ENCODE assay signal across 1 cellular context in genomic region chr3:56123487-56123886, GRCh38.
A peak's percentile ranks its signal among the peaks of the same experiment; 100 is the strongest.
TF ChIP-seq lines count a peak whose summit lies in the region.

No MANE protein-coding gene starts in this region.

TF ChIP-seq in WTC11, 78 proteins besides CTCF, POLR2A, EP300 and RAD21 (continued from another document and continues in another):
- TF ChIP-seq CDX4 (CRISPR knock-in tag; IDR thresholded peaks at IDR 0.05; ENCODE audit: borderline replicate concordance) (no peak), SMAD4 (CRISPR knock-in tag; IDR thresholded peaks at IDR 0.05) (no peak), FOXK1 (CRISPR knock-in tag; IDR thresholded peaks at IDR 0.05) (no peak), USF2 (CRISPR knock-in tag; IDR thresholded peaks at IDR 0.05) (no peak), ATF3 (CRISPR knock-in tag; conservative IDR thresholded peaks at IDR 0.05) (no peak), ZNF671 (CRISPR knock-in tag; IDR thresholded peaks at IDR 0.05) (peak; percentile 71; the same call in 1 of the 2 replicates), ZNF396 (CRISPR knock-in tag; IDR thresholded peaks at IDR 0.05; ENCODE audit: borderline replicate concordance) (peak; percentile 67; the same call in 1 of the 2 replicates), TEAD1 (CRISPR knock-in tag; IDR thresholded peaks at IDR 0.05) (peak; percentile 93), SOX15 (CRISPR knock-in tag; IDR thresholded peaks at IDR 0.05) (no peak), IRF2 (CRISPR knock-in tag; IDR thresholded peaks at IDR 0.05; ENCODE audit: borderline replicate concordance, low read depth) (no peak), ZNF232 (CRISPR knock-in tag; IDR thresholded peaks at IDR 0.05) (no peak), PREB (CRISPR knock-in tag; IDR thresholded peaks at IDR 0.05; ENCODE audit: borderline replicate concordance) (no peak), GTF2I (CRISPR knock-in tag; conservative IDR thresholded peaks at IDR 0.05) (peak; percentile 65; the same call in 1 of the 2 replicates), JAZF1 (CRISPR knock-in tag; IDR thresholded peaks at IDR 0.05) (no peak), E2F4 (CRISPR knock-in tag; IDR thresholded peaks at IDR 0.05; ENCODE audit: borderline replicate concordance, low read depth) (no peak), NR2C2 (CRISPR knock-in tag; IDR thresholded peaks at IDR 0.05) (no peak), ZNF138 (CRISPR knock-in tag; conservative IDR thresholded peaks at IDR 0.05) (no peak), MXD4 (CRISPR knock-in tag; IDR thresholded peaks at IDR 0.05; ENCODE audit: borderline replicate concordance) (no peak), SP1 (CRISPR knock-in tag; conservative IDR thresholded peaks at IDR 0.05) (peak; percentile 56; the same call in 1 of the 2 replicates), MYBL2 (CRISPR knock-in tag; IDR thresholded peaks at IDR 0.05) (no peak), ZNF317 (CRISPR knock-in tag; IDR thresholded peaks at IDR 0.05; ENCODE audit: borderline replicate concordance, low read depth) (no peak), GRHL2 (CRISPR knock-in tag; IDR thresholded peaks at IDR 0.05; ENCODE audit: insufficient replicate concordance, severe bottlenecking) (no peak), MAX (CRISPR knock-in tag; IDR thresholded peaks at IDR 0.05) (no peak)
- TF ChIP-seq, protein P1, sequence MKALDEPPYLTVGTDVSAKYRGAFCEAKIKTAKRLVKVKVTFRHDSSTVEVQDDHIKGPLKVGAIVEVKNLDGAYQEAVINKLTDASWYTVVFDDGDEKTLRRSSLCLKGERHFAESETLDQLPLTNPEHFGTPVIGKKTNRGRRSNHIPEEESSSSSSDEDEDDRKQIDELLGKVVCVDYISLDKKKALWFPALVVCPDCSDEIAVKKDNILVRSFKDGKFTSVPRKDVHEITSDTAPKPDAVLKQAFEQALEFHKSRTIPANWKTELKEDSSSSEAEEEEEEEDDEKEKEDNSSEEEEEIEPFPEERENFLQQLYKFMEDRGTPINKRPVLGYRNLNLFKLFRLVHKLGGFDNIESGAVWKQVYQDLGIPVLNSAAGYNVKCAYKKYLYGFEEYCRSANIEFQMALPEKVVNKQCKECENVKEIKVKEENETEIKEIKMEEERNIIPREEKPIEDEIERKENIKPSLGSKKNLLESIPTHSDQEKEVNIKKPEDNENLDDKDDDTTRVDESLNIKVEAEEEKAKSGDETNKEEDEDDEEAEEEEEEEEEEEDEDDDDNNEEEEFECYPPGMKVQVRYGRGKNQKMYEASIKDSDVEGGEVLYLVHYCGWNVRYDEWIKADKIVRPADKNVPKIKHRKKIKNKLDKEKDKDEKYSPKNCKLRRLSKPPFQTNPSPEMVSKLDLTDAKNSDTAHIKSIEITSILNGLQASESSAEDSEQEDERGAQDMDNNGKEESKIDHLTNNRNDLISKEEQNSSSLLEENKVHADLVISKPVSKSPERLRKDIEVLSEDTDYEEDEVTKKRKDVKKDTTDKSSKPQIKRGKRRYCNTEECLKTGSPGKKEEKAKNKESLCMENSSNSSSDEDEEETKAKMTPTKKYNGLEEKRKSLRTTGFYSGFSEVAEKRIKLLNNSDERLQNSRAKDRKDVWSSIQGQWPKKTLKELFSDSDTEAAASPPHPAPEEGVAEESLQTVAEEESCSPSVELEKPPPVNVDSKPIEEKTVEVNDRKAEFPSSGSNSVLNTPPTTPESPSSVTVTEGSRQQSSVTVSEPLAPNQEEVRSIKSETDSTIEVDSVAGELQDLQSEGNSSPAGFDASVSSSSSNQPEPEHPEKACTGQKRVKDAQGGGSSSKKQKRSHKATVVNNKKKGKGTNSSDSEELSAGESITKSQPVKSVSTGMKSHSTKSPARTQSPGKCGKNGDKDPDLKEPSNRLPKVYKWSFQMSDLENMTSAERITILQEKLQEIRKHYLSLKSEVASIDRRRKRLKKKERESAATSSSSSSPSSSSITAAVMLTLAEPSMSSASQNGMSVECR (CRISPR knock-in tag; IDR thresholded peaks at IDR 0.05; ENCODE audit: borderline replicate concordance): no peak; the same call in 1 of the 2 replicates
- TF ChIP-seq, protein P2, sequence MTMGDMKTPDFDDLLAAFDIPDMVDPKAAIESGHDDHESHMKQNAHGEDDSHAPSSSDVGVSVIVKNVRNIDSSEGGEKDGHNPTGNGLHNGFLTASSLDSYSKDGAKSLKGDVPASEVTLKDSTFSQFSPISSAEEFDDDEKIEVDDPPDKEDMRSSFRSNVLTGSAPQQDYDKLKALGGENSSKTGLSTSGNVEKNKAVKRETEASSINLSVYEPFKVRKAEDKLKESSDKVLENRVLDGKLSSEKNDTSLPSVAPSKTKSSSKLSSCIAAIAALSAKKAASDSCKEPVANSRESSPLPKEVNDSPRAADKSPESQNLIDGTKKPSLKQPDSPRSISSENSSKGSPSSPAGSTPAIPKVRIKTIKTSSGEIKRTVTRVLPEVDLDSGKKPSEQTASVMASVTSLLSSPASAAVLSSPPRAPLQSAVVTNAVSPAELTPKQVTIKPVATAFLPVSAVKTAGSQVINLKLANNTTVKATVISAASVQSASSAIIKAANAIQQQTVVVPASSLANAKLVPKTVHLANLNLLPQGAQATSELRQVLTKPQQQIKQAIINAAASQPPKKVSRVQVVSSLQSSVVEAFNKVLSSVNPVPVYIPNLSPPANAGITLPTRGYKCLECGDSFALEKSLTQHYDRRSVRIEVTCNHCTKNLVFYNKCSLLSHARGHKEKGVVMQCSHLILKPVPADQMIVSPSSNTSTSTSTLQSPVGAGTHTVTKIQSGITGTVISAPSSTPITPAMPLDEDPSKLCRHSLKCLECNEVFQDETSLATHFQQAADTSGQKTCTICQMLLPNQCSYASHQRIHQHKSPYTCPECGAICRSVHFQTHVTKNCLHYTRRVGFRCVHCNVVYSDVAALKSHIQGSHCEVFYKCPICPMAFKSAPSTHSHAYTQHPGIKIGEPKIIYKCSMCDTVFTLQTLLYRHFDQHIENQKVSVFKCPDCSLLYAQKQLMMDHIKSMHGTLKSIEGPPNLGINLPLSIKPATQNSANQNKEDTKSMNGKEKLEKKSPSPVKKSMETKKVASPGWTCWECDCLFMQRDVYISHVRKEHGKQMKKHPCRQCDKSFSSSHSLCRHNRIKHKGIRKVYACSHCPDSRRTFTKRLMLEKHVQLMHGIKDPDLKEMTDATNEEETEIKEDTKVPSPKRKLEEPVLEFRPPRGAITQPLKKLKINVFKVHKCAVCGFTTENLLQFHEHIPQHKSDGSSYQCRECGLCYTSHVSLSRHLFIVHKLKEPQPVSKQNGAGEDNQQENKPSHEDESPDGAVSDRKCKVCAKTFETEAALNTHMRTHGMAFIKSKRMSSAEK (CRISPR knock-in tag; IDR thresholded peaks at IDR 0.05; ENCODE audit: borderline replicate concordance): no peak
- TF ChIP-seq, protein P3, sequence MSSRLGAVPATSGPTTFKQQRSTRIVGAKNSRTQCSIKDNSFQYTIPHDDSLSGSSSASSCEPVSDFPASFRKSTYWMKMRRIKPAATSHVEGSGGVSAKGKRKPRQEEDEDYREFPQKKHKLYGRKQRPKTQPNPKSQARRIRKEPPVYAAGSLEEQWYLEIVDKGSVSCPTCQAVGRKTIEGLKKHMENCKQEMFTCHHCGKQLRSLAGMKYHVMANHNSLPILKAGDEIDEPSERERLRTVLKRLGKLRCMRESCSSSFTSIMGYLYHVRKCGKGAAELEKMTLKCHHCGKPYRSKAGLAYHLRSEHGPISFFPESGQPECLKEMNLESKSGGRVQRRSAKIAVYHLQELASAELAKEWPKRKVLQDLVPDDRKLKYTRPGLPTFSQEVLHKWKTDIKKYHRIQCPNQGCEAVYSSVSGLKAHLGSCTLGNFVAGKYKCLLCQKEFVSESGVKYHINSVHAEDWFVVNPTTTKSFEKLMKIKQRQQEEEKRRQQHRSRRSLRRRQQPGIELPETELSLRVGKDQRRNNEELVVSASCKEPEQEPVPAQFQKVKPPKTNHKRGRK (CRISPR knock-in tag; IDR thresholded peaks at IDR 0.05; ENCODE audit: borderline replicate concordance): no peak
- TF ChIP-seq, protein P4, sequence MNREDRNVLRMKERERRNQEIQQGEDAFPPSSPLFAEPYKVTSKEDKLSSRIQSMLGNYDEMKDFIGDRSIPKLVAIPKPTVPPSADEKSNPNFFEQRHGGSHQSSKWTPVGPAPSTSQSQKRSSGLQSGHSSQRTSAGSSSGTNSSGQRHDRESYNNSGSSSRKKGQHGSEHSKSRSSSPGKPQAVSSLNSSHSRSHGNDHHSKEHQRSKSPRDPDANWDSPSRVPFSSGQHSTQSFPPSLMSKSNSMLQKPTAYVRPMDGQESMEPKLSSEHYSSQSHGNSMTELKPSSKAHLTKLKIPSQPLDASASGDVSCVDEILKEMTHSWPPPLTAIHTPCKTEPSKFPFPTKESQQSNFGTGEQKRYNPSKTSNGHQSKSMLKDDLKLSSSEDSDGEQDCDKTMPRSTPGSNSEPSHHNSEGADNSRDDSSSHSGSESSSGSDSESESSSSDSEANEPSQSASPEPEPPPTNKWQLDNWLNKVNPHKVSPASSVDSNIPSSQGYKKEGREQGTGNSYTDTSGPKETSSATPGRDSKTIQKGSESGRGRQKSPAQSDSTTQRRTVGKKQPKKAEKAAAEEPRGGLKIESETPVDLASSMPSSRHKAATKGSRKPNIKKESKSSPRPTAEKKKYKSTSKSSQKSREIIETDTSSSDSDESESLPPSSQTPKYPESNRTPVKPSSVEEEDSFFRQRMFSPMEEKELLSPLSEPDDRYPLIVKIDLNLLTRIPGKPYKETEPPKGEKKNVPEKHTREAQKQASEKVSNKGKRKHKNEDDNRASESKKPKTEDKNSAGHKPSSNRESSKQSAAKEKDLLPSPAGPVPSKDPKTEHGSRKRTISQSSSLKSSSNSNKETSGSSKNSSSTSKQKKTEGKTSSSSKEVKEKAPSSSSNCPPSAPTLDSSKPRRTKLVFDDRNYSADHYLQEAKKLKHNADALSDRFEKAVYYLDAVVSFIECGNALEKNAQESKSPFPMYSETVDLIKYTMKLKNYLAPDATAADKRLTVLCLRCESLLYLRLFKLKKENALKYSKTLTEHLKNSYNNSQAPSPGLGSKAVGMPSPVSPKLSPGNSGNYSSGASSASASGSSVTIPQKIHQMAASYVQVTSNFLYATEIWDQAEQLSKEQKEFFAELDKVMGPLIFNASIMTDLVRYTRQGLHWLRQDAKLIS (CRISPR knock-in tag; IDR thresholded peaks at IDR 0.05; ENCODE audit: borderline replicate concordance): no peak
- TF ChIP-seq, protein P5, sequence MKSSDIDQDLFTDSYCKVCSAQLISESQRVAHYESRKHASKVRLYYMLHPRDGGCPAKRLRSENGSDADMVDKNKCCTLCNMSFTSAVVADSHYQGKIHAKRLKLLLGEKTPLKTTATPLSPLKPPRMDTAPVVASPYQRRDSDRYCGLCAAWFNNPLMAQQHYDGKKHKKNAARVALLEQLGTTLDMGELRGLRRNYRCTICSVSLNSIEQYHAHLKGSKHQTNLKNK (CRISPR knock-in tag; IDR thresholded peaks at IDR 0.05): no peak
- TF ChIP-seq, protein P6, sequence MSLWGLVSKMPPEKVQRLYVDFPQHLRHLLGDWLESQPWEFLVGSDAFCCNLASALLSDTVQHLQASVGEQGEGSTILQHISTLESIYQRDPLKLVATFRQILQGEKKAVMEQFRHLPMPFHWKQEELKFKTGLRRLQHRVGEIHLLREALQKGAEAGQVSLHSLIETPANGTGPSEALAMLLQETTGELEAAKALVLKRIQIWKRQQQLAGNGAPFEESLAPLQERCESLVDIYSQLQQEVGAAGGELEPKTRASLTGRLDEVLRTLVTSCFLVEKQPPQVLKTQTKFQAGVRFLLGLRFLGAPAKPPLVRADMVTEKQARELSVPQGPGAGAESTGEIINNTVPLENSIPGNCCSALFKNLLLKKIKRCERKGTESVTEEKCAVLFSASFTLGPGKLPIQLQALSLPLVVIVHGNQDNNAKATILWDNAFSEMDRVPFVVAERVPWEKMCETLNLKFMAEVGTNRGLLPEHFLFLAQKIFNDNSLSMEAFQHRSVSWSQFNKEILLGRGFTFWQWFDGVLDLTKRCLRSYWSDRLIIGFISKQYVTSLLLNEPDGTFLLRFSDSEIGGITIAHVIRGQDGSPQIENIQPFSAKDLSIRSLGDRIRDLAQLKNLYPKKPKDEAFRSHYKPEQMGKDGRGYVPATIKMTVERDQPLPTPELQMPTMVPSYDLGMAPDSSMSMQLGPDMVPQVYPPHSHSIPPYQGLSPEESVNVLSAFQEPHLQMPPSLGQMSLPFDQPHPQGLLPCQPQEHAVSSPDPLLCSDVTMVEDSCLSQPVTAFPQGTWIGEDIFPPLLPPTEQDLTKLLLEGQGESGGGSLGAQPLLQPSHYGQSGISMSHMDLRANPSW (CRISPR knock-in tag; conservative IDR thresholded peaks at IDR 0.05; ENCODE audit: low read depth): no peak
